ENCODE assay signal across 1 cellular context in the genomic region with DNA sequence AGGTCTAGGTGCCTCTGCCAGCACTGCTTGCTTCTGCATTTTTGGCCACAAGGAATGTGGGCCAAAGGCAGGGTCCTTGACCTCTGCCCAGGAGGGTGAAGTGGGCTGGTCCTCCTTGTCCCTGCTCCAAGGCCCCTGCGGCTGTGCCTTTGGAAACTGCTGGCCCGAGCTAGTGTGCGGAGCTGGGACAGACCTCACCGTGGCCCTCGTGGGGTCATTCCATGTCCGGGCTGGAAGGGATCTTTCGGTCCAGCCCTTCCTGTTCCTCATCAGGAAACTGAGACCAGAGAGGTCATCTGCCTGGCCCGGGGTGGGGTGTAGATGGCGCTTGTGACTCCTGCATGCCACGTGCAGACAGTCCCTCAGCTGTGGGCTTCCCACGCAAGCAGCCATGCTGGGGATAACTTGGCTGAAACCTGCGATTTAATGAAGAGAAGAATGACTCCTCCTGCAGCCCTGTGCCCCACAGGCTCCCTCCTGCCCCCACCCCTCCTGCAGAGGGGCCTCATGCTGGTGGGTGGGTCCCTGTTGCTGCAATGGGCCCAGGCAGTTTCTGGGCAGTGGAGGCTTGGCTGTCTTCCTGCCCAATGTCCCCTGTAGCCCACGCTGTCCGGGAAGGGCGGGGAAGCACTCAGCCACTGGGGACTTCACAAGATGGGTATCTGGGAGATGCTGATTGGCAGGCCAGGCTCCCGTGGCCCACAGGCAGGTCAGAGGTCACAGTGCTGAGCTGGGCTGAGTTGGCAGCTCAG.
TF ChIP-seq lines count a peak whose summit lies in the region.

No MANE protein-coding gene starts in this region.

TF ChIP-seq in GM23338, 12 proteins besides CTCF, POLR2A, EP300 and RAD21 (continued from another document):
- TF ChIP-seq, protein P1, sequence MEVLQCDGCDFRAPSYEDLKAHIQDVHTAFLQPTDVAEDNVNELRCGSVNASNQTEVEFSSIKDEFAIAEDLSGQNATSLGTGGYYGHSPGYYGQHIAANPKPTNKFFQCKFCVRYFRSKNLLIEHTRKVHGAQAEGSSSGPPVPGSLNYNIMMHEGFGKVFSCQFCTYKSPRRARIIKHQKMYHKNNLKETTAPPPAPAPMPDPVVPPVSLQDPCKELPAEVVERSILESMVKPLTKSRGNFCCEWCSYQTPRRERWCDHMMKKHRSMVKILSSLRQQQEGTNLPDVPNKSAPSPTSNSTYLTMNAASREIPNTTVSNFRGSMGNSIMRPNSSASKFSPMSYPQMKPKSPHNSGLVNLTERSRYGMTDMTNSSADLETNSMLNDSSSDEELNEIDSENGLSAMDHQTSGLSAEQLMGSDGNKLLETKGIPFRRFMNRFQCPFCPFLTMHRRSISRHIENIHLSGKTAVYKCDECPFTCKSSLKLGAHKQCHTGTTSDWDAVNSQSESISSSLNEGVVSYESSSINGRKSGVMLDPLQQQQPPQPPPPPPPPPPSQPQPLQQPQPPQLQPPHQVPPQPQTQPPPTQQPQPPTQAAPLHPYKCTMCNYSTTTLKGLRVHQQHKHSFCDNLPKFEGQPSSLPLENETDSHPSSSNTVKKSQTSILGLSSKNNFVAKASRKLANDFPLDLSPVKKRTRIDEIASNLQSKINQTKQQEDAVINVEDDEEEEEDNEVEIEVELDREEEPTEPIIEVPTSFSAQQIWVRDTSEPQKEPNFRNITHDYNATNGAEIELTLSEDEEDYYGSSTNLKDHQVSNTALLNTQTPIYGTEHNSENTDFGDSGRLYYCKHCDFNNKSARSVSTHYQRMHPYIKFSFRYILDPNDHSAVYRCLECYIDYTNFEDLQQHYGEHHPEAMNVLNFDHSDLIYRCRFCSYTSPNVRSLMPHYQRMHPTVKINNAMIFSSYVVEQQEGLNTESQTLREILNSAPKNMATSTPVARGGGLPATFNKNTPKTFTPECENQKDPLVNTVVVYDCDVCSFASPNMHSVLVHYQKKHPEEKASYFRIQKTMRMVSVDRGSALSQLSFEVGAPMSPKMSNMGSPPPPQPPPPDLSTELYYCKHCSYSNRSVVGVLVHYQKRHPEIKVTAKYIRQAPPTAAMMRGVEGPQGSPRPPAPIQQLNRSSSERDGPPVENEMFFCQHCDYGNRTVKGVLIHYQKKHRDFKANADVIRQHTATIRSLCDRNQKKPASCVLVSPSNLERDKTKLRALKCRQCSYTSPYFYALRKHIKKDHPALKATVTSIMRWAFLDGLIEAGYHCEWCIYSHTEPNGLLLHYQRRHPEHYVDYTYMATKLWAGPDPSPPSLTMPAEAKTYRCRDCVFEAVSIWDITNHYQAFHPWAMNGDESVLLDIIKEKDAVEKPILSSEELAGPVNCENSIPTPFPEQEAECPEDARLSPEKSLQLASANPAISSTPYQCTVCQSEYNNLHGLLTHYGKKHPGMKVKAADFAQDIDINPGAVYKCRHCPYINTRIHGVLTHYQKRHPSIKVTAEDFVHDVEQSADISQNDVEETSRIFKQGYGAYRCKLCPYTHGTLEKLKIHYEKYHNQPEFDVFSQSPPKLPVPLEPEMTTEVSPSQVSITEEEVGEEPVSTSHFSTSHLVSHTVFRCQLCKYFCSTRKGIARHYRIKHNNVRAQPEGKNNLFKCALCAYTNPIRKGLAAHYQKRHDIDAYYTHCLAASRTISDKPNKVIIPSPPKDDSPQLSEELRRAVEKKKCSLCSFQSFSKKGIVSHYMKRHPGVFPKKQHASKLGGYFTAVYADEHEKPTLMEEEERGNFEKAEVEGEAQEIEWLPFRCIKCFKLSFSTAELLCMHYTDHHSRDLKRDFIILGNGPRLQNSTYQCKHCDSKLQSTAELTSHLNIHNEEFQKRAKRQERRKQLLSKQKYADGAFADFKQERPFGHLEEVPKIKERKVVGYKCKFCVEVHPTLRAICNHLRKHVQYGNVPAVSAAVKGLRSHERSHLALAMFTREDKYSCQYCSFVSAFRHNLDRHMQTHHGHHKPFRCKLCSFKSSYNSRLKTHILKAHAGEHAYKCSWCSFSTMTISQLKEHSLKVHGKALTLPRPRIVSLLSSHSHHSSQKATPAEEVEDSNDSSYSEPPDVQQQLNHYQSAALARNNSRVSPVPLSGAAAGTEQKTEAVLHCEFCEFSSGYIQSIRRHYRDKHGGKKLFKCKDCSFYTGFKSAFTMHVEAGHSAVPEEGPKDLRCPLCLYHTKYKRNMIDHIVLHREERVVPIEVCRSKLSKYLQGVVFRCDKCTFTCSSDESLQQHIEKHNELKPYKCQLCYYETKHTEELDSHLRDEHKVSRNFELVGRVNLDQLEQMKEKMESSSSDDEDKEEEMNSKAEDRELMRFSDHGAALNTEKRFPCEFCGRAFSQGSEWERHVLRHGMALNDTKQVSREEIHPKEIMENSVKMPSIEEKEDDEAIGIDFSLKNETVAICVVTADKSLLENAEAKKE (CRISPR knock-in tag; IDR thresholded peaks at IDR 0.05), result no peak
- TF ChIP-seq EZH2 (IDR thresholded peaks at IDR 0.05; ENCODE audit: low read depth, unreplicated experiment) (no peak), JUNB (IDR thresholded peaks at IDR 0.05; ENCODE audit: unreplicated experiment) (no peak), ZNF331 (CRISPR knock-in tag; IDR thresholded peaks at IDR 0.05; ENCODE audit: low read depth) (no peak)
- TF ChIP-seq, protein P2, sequence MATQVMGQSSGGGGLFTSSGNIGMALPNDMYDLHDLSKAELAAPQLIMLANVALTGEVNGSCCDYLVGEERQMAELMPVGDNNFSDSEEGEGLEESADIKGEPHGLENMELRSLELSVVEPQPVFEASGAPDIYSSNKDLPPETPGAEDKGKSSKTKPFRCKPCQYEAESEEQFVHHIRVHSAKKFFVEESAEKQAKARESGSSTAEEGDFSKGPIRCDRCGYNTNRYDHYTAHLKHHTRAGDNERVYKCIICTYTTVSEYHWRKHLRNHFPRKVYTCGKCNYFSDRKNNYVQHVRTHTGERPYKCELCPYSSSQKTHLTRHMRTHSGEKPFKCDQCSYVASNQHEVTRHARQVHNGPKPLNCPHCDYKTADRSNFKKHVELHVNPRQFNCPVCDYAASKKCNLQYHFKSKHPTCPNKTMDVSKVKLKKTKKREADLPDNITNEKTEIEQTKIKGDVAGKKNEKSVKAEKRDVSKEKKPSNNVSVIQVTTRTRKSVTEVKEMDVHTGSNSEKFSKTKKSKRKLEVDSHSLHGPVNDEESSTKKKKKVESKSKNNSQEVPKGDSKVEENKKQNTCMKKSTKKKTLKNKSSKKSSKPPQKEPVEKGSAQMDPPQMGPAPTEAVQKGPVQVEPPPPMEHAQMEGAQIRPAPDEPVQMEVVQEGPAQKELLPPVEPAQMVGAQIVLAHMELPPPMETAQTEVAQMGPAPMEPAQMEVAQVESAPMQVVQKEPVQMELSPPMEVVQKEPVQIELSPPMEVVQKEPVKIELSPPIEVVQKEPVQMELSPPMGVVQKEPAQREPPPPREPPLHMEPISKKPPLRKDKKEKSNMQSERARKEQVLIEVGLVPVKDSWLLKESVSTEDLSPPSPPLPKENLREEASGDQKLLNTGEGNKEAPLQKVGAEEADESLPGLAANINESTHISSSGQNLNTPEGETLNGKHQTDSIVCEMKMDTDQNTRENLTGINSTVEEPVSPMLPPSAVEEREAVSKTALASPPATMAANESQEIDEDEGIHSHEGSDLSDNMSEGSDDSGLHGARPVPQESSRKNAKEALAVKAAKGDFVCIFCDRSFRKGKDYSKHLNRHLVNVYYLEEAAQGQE (IDR thresholded peaks at IDR 0.05; ENCODE audit: unreplicated experiment), result no peak
